12 cellular contexts compared by ENCODE assay signal in genomic region chr18:63175264-63175663, GRCh38.
A peak's percentile ranks its signal among the peaks of the same experiment; 100 is the strongest.
DNase-seq lines count a peak whose midpoint lies in the region; ATAC-seq lines count a peak whose summit lies in the region.
"Had no signal": no experiment of that assay in that cellular context is flagged by ENCODE, and none has a peak within 500 bp of the region (broad histone marks: within the 10 kb centered on the region; RNA-seq: fewer than 3 reads in every experiment).

No MANE protein-coding gene starts in this region.

- ATAC-seq in activated CD4-positive, CD25-positive, alpha-beta regulatory T cell treated with anti-CD3 and anti-CD28 coated beads, Interleukin-2, amount 50 U/mL, for 24 hours, result peak; percentile 40 to 46
- ATAC-seq in GM19043 (IDR thresholded peaks at IDR 0.05; ENCODE audit: low read depth, unreplicated experiment) (peak; percentile 49), HG03280 (IDR thresholded peaks at IDR 0.05; ENCODE audit: unreplicated experiment) (peak; percentile 59), right cardiac atrium (no peak), HG03108 (IDR thresholded peaks at IDR 0.05; ENCODE audit: unreplicated experiment) (no peak)
- peak in 1 of 2 donors; percentile 49 for ATAC-seq in naive thymus-derived CD8-positive, alpha-beta T cell

- H3K36me3 Mint-ChIP-seq in naive thymus-derived CD8-positive, alpha-beta T cell, result peaks cover 2 to 35% (median 3%) of the 10 kb centered on the region in 3 donors

- POLR2A ChIA-PET in naive thymus-derived CD8-positive, alpha-beta T cell (lab: Charles Lee), result interaction anchor here (0.8 to 1.4 kb wide), 3 partner anchors 8 to 100 kb away, joined by 3 to 5 read pairs (median 4); no protein-coding TSS in a partner anchor

- H3K27me3 ChIP-seq in right cardiac atrium (ENCODE audit: control insufficient read depth, insufficient read depth), result no peaks in the 10 kb centered on the region
- H3K27me3 ChIP-seq: colonic mucosa, ovary, upper lobe of left lung had no signal

- H3K27ac ChIP-seq in right cardiac atrium (ENCODE audit: low read length), result no peak overlapping the region
- H3K27ac ChIP-seq: colonic mucosa, ovary, upper lobe of left lung had no signal

- H3K27ac Mint-ChIP-seq in naive thymus-derived CD8-positive, alpha-beta T cell, result peak overlapping the region; percentile 23 to 86 (median 58)

- 87% methylated on average over 2 of the region's 2 CpGs for WGBS in right cardiac atrium

- no peak overlapping the region for H3K4me3 ChIP-seq in right cardiac atrium (ENCODE audit: low read length)
- H3K4me3 ChIP-seq: colonic mucosa, ovary, upper lobe of left lung had no signal

- H3K4me1 ChIP-seq in right cardiac atrium (ENCODE audit: control insufficient read depth, insufficient read depth, low read length), result peaks cover 5% of the 10 kb centered on the region

- intact Hi-C loops in right cardiac atrium (cut with DNase I), result no loop called here

- H3K9me3 ChIP-seq in right cardiac atrium (ENCODE audit: control insufficient read depth, low read length), result no peaks in the 10 kb centered on the region
- H3K9me3 ChIP-seq: colonic mucosa, ovary, upper lobe of left lung had no signal

- peaks cover 40 to 66% (median 54%) of the 10 kb centered on the region in 4 donors for H3K4me1 Mint-ChIP-seq in naive thymus-derived CD8-positive, alpha-beta T cell

- no peaks in the 10 kb centered on the region for H3K27me3 Mint-ChIP-seq in naive thymus-derived CD8-positive, alpha-beta T cell

- DNase-seq in activated CD4-positive, CD25-positive, alpha-beta regulatory T cell treated with anti-CD3 and anti-CD28 coated beads, Interleukin-2, amount 50 U/mL, for 72 hours, result no peak
- no peak for DNase-seq in naive thymus-derived CD8-positive, alpha-beta T cell
- no peak for DNase-seq in NCI-H510A treated with DMSO at 0.1 percent for 48 hours (lab: John Stamatoyannopoulos, UW)
- DNase-seq in right cardiac atrium, result no peak
- DNase-seq: activated CD4-positive, alpha-beta T cell treated with anti-CD3 and anti-CD28 coated beads for 4 hours; colonic mucosa; ovary; upper lobe of left lung had no signal

- H3K4me3 Mint-ChIP-seq in naive thymus-derived CD8-positive, alpha-beta T cell, result peak overlapping the region in 1 of 10 donors; percentile 15

- no peaks in the 10 kb centered on the region for H3K9me3 Mint-ChIP-seq in naive thymus-derived CD8-positive, alpha-beta T cell

Comparison
In these comparisons a context has a peak if more than half of its experiments do, and no peak if none do; other contexts are left out.
1. ATAC-seq: peak in activated CD4-positive, CD25-positive, alpha-beta regulatory T cell treated with anti-CD3 and anti-CD28 coated beads, Interleukin-2, amount 50 U/mL, for 24 hours (2 of 2), GM19043 (single experiment) and HG03280 (single experiment); none in right cardiac atrium (0 of 2) and HG03108 (single experiment).